ENCODE assay signal across 2 cellular contexts in the genomic region with DNA sequence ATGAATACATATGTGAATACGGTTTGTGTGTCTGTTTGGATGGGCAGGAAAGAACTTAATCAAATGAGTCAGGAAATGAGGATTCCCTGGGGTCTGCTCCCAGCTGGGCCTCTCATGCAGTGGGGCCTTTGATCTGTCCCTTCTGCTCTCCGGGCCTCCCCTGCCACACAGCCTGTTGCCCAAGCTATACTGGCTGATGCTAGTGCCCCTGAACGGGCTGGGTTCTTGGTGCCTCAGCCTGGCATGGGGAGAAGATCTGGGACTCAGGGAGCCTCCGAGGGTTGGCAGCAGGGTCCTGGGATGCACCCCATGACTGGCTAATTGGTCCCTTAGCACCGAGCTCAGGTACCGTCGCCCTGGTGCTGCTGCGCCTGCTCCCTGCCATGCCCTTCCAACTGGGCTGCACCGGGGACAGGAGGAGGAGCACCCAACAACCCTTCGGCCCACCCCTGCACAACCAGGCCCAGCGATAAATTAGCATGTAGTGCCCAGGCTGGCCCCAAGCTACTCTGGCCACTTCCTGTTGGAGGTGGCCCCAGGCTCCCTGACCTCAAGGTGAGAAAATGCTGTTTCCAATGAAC.
TF ChIP-seq lines count a peak whose summit lies in the region.

No MANE protein-coding gene starts in this region.

TF ChIP-seq in IMR-90, 13 proteins besides CTCF, POLR2A, EP300 and RAD21:
- TF ChIP-seq NFE2L2 (IDR thresholded peaks at IDR 0.05; ENCODE audit: low read depth, low read length) (no peak), CHD1 (IDR thresholded peaks at IDR 0.05; ENCODE audit: low read depth, low read length) (no peak), MAFK (IDR thresholded peaks at IDR 0.05; ENCODE audit: low read depth, low read length) (no peak), CEBPB (IDR thresholded peaks at IDR 0.05; ENCODE audit: low read depth, low read length) (no peak), MAZ (IDR thresholded peaks at IDR 0.05; ENCODE audit: borderline replicate concordance, low read depth, low read length) (no peak), BHLHE40 (IDR thresholded peaks at IDR 0.05; ENCODE audit: low read depth, low read length) (no peak), SMC3 (IDR thresholded peaks at IDR 0.05; ENCODE audit: low read depth, low read length) (no peak), FOS (IDR thresholded peaks at IDR 0.05; ENCODE audit: low read depth, low read length) (no peak), MXI1 (IDR thresholded peaks at IDR 0.05; ENCODE audit: borderline replicate concordance, low read depth, low read length) (no peak), RCOR1 (IDR thresholded peaks at IDR 0.05; ENCODE audit: insufficient replicate concordance, low read length) (no peak), RFX5 (IDR thresholded peaks at IDR 0.05; ENCODE audit: low read depth, low read length) (no peak)
- TF ChIP-seq, protein P1, sequence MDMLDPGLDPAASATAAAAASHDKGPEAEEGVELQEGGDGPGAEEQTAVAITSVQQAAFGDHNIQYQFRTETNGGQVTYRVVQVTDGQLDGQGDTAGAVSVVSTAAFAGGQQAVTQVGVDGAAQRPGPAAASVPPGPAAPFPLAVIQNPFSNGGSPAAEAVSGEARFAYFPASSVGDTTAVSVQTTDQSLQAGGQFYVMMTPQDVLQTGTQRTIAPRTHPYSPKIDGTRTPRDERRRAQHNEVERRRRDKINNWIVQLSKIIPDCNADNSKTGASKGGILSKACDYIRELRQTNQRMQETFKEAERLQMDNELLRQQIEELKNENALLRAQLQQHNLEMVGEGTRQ (IDR thresholded peaks at IDR 0.05; ENCODE audit: low read depth, low read length), result no peak
- TF ChIP-seq, protein P2, sequence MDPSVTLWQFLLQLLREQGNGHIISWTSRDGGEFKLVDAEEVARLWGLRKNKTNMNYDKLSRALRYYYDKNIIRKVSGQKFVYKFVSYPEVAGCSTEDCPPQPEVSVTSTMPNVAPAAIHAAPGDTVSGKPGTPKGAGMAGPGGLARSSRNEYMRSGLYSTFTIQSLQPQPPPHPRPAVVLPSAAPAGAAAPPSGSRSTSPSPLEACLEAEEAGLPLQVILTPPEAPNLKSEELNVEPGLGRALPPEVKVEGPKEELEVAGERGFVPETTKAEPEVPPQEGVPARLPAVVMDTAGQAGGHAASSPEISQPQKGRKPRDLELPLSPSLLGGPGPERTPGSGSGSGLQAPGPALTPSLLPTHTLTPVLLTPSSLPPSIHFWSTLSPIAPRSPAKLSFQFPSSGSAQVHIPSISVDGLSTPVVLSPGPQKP (IDR thresholded peaks at IDR 0.05; ENCODE audit: borderline replicate concordance, low read depth, low read length), result no peak
TF ChIP-seq in IMR-90: peak in this region for 0.

TF ChIP-seq in H1, 55 proteins besides CTCF, POLR2A, EP300 and RAD21:
- no peak for TF ChIP-seq CBX5 (IDR thresholded peaks at IDR 0.05; ENCODE audit: low read depth, low read length)
- no peak for TF ChIP-seq RFX5 (IDR thresholded peaks at IDR 0.05; ENCODE audit: borderline replicate concordance, low read depth, low read length)
- no peak for TF ChIP-seq CHD1 (IDR thresholded peaks at IDR 0.05; ENCODE audit: low read depth, low read length)
- TF ChIP-seq KDM5A (IDR thresholded peaks at IDR 0.05; ENCODE audit: low read length), result no peak
- TF ChIP-seq, protein P3, sequence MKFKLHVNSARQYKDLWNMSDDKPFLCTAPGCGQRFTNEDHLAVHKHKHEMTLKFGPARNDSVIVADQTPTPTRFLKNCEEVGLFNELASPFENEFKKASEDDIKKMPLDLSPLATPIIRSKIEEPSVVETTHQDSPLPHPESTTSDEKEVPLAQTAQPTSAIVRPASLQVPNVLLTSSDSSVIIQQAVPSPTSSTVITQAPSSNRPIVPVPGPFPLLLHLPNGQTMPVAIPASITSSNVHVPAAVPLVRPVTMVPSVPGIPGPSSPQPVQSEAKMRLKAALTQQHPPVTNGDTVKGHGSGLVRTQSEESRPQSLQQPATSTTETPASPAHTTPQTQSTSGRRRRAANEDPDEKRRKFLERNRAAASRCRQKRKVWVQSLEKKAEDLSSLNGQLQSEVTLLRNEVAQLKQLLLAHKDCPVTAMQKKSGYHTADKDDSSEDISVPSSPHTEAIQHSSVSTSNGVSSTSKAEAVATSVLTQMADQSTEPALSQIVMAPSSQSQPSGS (IDR thresholded peaks at IDR 0.05; ENCODE audit: low read length), result no peak
- TF ChIP-seq TAF1 (IDR thresholded peaks at IDR 0.05; ENCODE audit: low read depth, low read length), result no peak
- no peak for TF ChIP-seq KDM4A (IDR thresholded peaks at IDR 0.05; ENCODE audit: low read depth, low read length, severe bottlenecking)
- no peak for TF ChIP-seq NANOG (IDR thresholded peaks at IDR 0.05; ENCODE audit: insufficient read depth, low read depth, low read length, poor library complexity, severe bottlenecking)
- TF ChIP-seq CREB1 (IDR thresholded peaks at IDR 0.05), result no peak
- no peak for TF ChIP-seq PHF8 (conservative IDR thresholded peaks at IDR 0.05; ENCODE audit: low read depth, low read length)
- no peak for TF ChIP-seq SUZ12 (IDR thresholded peaks at IDR 0.05; ENCODE audit: low read length)
- no peak for TF ChIP-seq JUND (IDR thresholded peaks at IDR 0.05; ENCODE audit: low read length)
- TF ChIP-seq SRF (IDR thresholded peaks at IDR 0.05; ENCODE audit: low read depth, low read length), result no peak
- TF ChIP-seq, protein P4, sequence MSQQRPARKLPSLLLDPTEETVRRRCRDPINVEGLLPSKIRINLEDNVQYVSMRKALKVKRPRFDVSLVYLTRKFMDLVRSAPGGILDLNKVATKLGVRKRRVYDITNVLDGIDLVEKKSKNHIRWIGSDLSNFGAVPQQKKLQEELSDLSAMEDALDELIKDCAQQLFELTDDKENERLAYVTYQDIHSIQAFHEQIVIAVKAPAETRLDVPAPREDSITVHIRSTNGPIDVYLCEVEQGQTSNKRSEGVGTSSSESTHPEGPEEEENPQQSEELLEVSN (IDR thresholded peaks at IDR 0.05), result no peak
- TF ChIP-seq, protein P1 (IDR thresholded peaks at IDR 0.05; ENCODE audit: low read length), result no peak
